25 cellular contexts compared by ENCODE assay signal in genomic region chr15:91306155-91306554, GRCh38.
"Had no signal": no experiment of that assay in that cellular context is flagged by ENCODE, and none has a peak within 500 bp of the region (broad histone marks: within the 10 kb centered on the region; RNA-seq: fewer than 3 reads in every experiment).

No MANE protein-coding gene starts in this region.

- H3K9me3 Mint-ChIP-seq: T-cell had no signal

- ATAC-seq: HepG2, T-cell had no signal

- H3K9ac ChIP-seq: SK-N-SH had no signal

- H3K36me3 Mint-ChIP-seq: T-cell had no signal

- DNase-seq: IMR-90, Kasumi-1, KG1, NCI-H1092, NCI-H1105 treated with DMSO at 0.1 percent for 48 hours, NCI-H1417 treated with DMSO at 0.1 percent for 48 hours, NCI-H146, NCI-H1694 treated with DMSO at 0.1 percent for 48 hours, NCI-H1930, NCI-H2081, NCI-H2107, NCI-H226, NCI-H446, NCI-H510A, NCI-H524 treated with DMSO at 0.1 percent for 48 hours, NCI-H69, NCI-H774, Right ventricle myocardium superior, RPMI8226, SIG-M5, SK-N-SH, SW 1271, T-cell had no signal

- H3K4me2 ChIP-seq: SK-N-SH had no signal

- FAIRE-seq: HepG2, RCC 7860 had no signal

- H3K9me3 ChIP-seq: SK-N-SH had no signal
